8 cellular contexts compared by ENCODE assay signal in the genomic region with DNA sequence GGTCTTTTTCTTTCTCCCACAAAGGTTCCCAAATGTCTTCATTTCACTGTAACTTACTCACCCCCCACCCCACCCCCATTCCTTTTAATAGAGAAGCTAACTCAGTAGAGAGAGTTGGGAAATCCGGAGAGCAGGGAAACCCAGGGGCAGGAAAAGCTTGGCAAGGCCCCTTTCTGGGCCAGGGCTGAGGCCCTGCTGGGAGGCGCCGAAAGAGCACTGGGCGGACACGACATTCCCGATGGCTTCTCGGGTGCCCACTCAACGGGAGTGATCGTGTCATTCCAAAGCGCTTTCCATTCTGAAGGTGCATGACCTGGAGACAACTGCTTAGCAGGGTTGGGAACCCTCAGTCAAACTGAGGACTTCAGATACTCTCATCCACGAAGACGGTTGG. TPM values are rescaled to one million over a fixed set of nuclear protein-coding genes. Genes with fewer than 3 reads are reported as not detected.
DNase-seq lines count a peak whose midpoint lies in the region; ATAC-seq and TF ChIP-seq lines count a peak whose summit lies in the region.

No MANE protein-coding gene starts in this region.

- H3K36me3 Mint-ChIP-seq in T-helper 17 cell (ENCODE audit: low read depth): peaks cover 2% of the 10 kb centered on the region
- H3K36me3 Mint-ChIP-seq in glutamatergic neuron (ENCODE audit: unreplicated experiment): no peaks in the 10 kb centered on the region

- ATAC-seq in SK-N-SH treated with all-trans-retinoic acid at 6 μM for 48 hours (no peak), T-helper 17 cell (no peak)
- ATAC-seq in stimulated activated naive CD8-positive, alpha-beta T cell treated with anti-CD3 and anti-CD28 coated beads, Interleukin-15, amount 100 ng/mL, for 72 hours: no peak

- POLR2A ChIA-PET in SK-N-SH (lab: Yijun Ruan, JAX): interaction anchor here (0.8 to 4.6 kb wide), 8 partner anchors 8 to 114 kb away, joined by 3 to 80 read pairs (median 14); a partner anchor contains a TSS

- TF ChIP-seq RAD21 in SK-N-SH (IDR thresholded peaks at IDR 0.05; ENCODE audit: low read length): no peak

- no peak for TF ChIP-seq EP300 in SK-N-SH (IDR thresholded peaks at IDR 0.05; ENCODE audit: borderline replicate concordance in 1 of 2, low read depth in 1 of 2, low read length in 1 of 2)

- H3K27me3 Mint-ChIP-seq in T-helper 17 cell: no peaks in the 10 kb centered on the region
- peaks cover 16% of the 10 kb centered on the region for H3K27me3 Mint-ChIP-seq in glutamatergic neuron (ENCODE audit: unreplicated experiment)
- no peaks in the 10 kb centered on the region for H3K27me3 Mint-ChIP-seq in stimulated activated naive CD8-positive, alpha-beta T cell treated with anti-CD3 and anti-CD28 coated beads, Interleukin-15, amount 100 ng/mL, for 72 hours

- peak overlapping the region; percentile 97 for H3K4me2 ChIP-seq in SK-N-SH

- peaks cover 0 to 34% of the 10 kb centered on the region in 2 experiments; a peak in 1 of 4 replicates for H3K4me1 ChIP-seq in SK-N-SH (ENCODE audit: control insufficient read depth in 1 of 2, insufficient read depth in 2 of 2, low read depth in 1 of 2, low read length in 1 of 2)

- H3K4me1 Mint-ChIP-seq in T-helper 17 cell: peaks cover 26% of the 10 kb centered on the region
- peaks cover 8% of the 10 kb centered on the region for H3K4me1 Mint-ChIP-seq in glutamatergic neuron (ENCODE audit: low read depth, unreplicated experiment)
- peaks cover 55% of the 10 kb centered on the region for H3K4me1 Mint-ChIP-seq in stimulated activated naive CD8-positive, alpha-beta T cell treated with anti-CD3 and anti-CD28 coated beads, Interleukin-15, amount 100 ng/mL, for 72 hours

- CTCF ChIA-PET in SK-N-SH (lab: Yijun Ruan, JAX): interaction anchor here (1.6 to 14.2 kb wide), 3 partner anchors 9 to 31 kb away, joined by 8 to 114 read pairs (median 39); a partner anchor contains a TSS

- TF ChIP-seq CTCF in SK-N-SH (IDR thresholded peaks at IDR 0.05): no peak
- no peak for TF ChIP-seq CTCF in glutamatergic neuron (IDR thresholded peaks at IDR 0.05; ENCODE audit: partially characterized antibody, unreplicated experiment)

- H3K4me3 Mint-ChIP-seq in T-helper 17 cell (peak overlapping the region; percentile 96), glutamatergic neuron (ENCODE audit: unreplicated experiment) (peak overlapping the region; percentile 83)
- H3K4me3 Mint-ChIP-seq in stimulated activated naive CD8-positive, alpha-beta T cell treated with anti-CD3 and anti-CD28 coated beads, Interleukin-15, amount 100 ng/mL, for 72 hours: peak overlapping the region; percentile 98

- H3K27ac Mint-ChIP-seq in T-helper 17 cell (peak overlapping the region; percentile 93), glutamatergic neuron (ENCODE audit: unreplicated experiment) (peak overlapping the region; percentile 28)
- H3K27ac Mint-ChIP-seq in stimulated activated naive CD8-positive, alpha-beta T cell treated with anti-CD3 and anti-CD28 coated beads, Interleukin-15, amount 100 ng/mL, for 72 hours: peak overlapping the region; percentile 95 to 100

- H3K4me3 ChIP-seq in SK-N-SH (ENCODE audit: low read depth in 2 of 2, low read length in 1 of 2): peak overlapping the region; percentile 87 to 94

- H3K36me3 ChIP-seq in SK-N-SH (replicated peaks in 1 of 2; ENCODE audit: control insufficient read depth in 1 of 2, insufficient read depth in 2 of 2, low read length in 1 of 2): peaks cover 27 to 33% of the 10 kb centered on the region in 2 experiments

- peak overlapping the region; percentile 99 for H3K9ac ChIP-seq in SK-N-SH

- no peak overlapping the region for H2AFZ ChIP-seq in SK-N-SH (ENCODE audit: low read depth)

- H4K20me1 ChIP-seq in SK-N-SH (ENCODE audit: insufficient read depth): 0 out of 2 replicates have a peak, but pooled peaks cover 5% of the 10 kb centered on the region

- H3K79me2 ChIP-seq in SK-N-SH (ENCODE audit: insufficient read depth): peaks cover 63% of the 10 kb centered on the region

- H3K9me2 ChIP-seq in SK-N-SH: no peaks in the 10 kb centered on the region

- peaks cover 13% of the 10 kb centered on the region for H3K9me3 Mint-ChIP-seq in glutamatergic neuron (ENCODE audit: unreplicated experiment)
- H3K9me3 Mint-ChIP-seq in stimulated activated naive CD8-positive, alpha-beta T cell treated with anti-CD3 and anti-CD28 coated beads, Interleukin-15, amount 100 ng/mL, for 72 hours: no peaks in the 10 kb centered on the region

- peak overlapping the region; percentile 90 to 99 for H3K27ac ChIP-seq in SK-N-SH (ENCODE audit: low read depth in 2 of 2, low read length in 1 of 2)

- peaks cover 45% of the 10 kb centered on the region for H3F3A ChIP-seq in SK-N-SH (replicated peaks; ENCODE audit: insufficient read depth)

- H3K27me3 ChIP-seq in SK-N-SH (ENCODE audit: insufficient read depth): no peaks in the 10 kb centered on the region

- 35% methylated on average over 9 of the region's 12 CpGs for WGBS in SK-N-SH (ENCODE audit: low lambda C conversion rate)

- H3K9me3 ChIP-seq in SK-N-SH (no peaks in the 10 kb centered on the region), T-helper 17 cell (ENCODE audit: control insufficient read depth, low read length, poor library complexity, severe bottlenecking) (no peaks in the 10 kb centered on the region)

- no peak for DNase-seq in SK-N-SH
- DNase-seq in T-helper 17 cell: no peak
- DNase-seq in glutamatergic neuron: no peak
- DNase-seq in stimulated activated naive CD8-positive, alpha-beta T cell treated with anti-CD3 and anti-CD28 coated beads, Interleukin-15, amount 100 ng/mL, for 72 hours: no peak
- DNase-seq in middle frontal gyrus (ENCODE audit: extremely low spot score, low spot score): no peak
- no peak for DNase-seq in NCI-H510A treated with DMSO at 0.1 percent for 48 hours (lab: John Stamatoyannopoulos, UW)
- DNase-seq in ureter (ENCODE audit: low spot score): no peak

TF ChIP-seq in SK-N-SH, 30 proteins besides CTCF, POLR2A, EP300 and RAD21:
- TF ChIP-seq JUND (IDR thresholded peaks at IDR 0.05) (no peak), YY1 (IDR thresholded peaks at IDR 0.05; ENCODE audit: low read depth) (no peak)

TF ChIP-seq in SK-N-SH treated with all-trans-retinoic acid at 6 μM for 48 hours, 23 proteins besides CTCF, POLR2A, EP300 and RAD21 (continues in another document):
- TF ChIP-seq ARNTL (CRISPR knock-in tag; IDR thresholded peaks at IDR 0.05; ENCODE audit: borderline replicate concordance, low read depth) (no peak), BACH2 (CRISPR knock-in tag; IDR thresholded peaks at IDR 0.05; ENCODE audit: borderline replicate concordance) (no peak), PPARA (CRISPR knock-in tag; IDR thresholded peaks at IDR 0.05; ENCODE audit: borderline replicate concordance) (no peak), ZNF8 (CRISPR knock-in tag; IDR thresholded peaks at IDR 0.05) (no peak), ISL1 (CRISPR knock-in tag; IDR thresholded peaks at IDR 0.05) (no peak), CSDC2 (CRISPR knock-in tag; IDR thresholded peaks at IDR 0.05) (no peak), GLIS3 (CRISPR knock-in tag; IDR thresholded peaks at IDR 0.05) (no peak), ZFP30 (CRISPR knock-in tag; IDR thresholded peaks at IDR 0.05) (no peak)
- TF ChIP-seq, protein P1, sequence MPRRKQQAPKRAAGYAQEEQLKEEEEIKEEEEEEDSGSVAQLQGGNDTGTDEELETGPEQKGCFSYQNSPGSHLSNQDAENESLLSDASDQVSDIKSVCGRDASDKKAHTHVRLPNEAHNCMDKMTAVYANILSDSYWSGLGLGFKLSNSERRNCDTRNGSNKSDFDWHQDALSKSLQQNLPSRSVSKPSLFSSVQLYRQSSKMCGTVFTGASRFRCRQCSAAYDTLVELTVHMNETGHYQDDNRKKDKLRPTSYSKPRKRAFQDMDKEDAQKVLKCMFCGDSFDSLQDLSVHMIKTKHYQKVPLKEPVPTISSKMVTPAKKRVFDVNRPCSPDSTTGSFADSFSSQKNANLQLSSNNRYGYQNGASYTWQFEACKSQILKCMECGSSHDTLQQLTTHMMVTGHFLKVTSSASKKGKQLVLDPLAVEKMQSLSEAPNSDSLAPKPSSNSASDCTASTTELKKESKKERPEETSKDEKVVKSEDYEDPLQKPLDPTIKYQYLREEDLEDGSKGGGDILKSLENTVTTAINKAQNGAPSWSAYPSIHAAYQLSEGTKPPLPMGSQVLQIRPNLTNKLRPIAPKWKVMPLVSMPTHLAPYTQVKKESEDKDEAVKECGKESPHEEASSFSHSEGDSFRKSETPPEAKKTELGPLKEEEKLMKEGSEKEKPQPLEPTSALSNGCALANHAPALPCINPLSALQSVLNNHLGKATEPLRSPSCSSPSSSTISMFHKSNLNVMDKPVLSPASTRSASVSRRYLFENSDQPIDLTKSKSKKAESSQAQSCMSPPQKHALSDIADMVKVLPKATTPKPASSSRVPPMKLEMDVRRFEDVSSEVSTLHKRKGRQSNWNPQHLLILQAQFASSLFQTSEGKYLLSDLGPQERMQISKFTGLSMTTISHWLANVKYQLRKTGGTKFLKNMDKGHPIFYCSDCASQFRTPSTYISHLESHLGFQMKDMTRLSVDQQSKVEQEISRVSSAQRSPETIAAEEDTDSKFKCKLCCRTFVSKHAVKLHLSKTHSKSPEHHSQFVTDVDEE (CRISPR knock-in tag; IDR thresholded peaks at IDR 0.05): no peak

RNA-seq across cellular contexts. Expression of a gene that starts 1.6 kb away (rescaled TPM):
- 82.7 and 99.4 TPM in 2 replicates for polyA plus RNA-seq in SK-N-SH (2012; rRNA removed)
- 42.3 and 58.1 TPM in 2 replicates for polyA plus RNA-seq in SK-N-SH (2012; cell fraction: cytosol; rRNA removed)
- polyA plus RNA-seq in SK-N-SH (2012; cell fraction: nucleus; rRNA removed): 371 and 402 TPM in 2 replicates
- total RNA-seq in T-helper 17 cell (10 to 100 TPM; 21.2 to 27.4 TPM), glutamatergic neuron (ENCODE audit: unreplicated experiment) (26.3 TPM), ureter (37.0 TPM)

RNA-seq across cellular contexts. Expression of a gene that starts 2.0 kb away (rescaled TPM):
- 85.3 and 104 TPM in 2 replicates for polyA plus RNA-seq in SK-N-SH (2012; rRNA removed)
- polyA plus RNA-seq in SK-N-SH (2012; cell fraction: cytosol; rRNA removed): 48.3 and 76.9 TPM in 2 replicates
- 36.4 and 46.2 TPM in 2 replicates for polyA plus RNA-seq in SK-N-SH (2012; cell fraction: nucleus; rRNA removed)
- 10 to 100 TPM; 61.3 to 62.9 TPM for total RNA-seq in T-helper 17 cell
- 50.6 TPM for total RNA-seq in glutamatergic neuron (ENCODE audit: unreplicated experiment)
- total RNA-seq in ureter: 122 TPM

RNA-seq across cellular contexts. Expression of a gene that starts 9.3 kb away (rescaled TPM):
- polyA plus RNA-seq in SK-N-SH (2012; rRNA removed): 305 and 346 TPM in 2 replicates
- polyA plus RNA-seq in SK-N-SH (2012; cell fraction: cytosol; rRNA removed): 247 and 282 TPM in 2 replicates
- polyA plus RNA-seq in SK-N-SH (2012; cell fraction: nucleus; rRNA removed): 502 and 507 TPM in 2 replicates
- total RNA-seq in T-helper 17 cell: 100 to 1,000 TPM in 1 of 2 donors, 10 to 100 TPM in 1; 96.8 to 108 TPM
- 100 TPM for total RNA-seq in glutamatergic neuron (ENCODE audit: unreplicated experiment)
- 268 TPM for total RNA-seq in ureter

RNA-seq across cellular contexts. Expression of a gene that starts 12.7 kb away (rescaled TPM):
- 230 and 277 TPM in 2 replicates for polyA plus RNA-seq in SK-N-SH (2012; rRNA removed)
- 65.3 and 95.1 TPM in 2 replicates for polyA plus RNA-seq in SK-N-SH (2012; cell fraction: cytosol; rRNA removed)
- polyA plus RNA-seq in SK-N-SH (2012; cell fraction: nucleus; rRNA removed): 1,525 and 1,565 TPM in 2 replicates
- total RNA-seq in T-helper 17 cell (100 to 1,000 TPM; 181 to 202 TPM), glutamatergic neuron (ENCODE audit: unreplicated experiment) (236 TPM), ureter (210 TPM)

RNA-seq across cellular contexts. Expression of a gene that starts 29.9 kb away (rescaled TPM):
- polyA plus RNA-seq in SK-N-SH (2012; rRNA removed): 21.0 and 21.4 TPM in 2 replicates
- 7.5 and 11.8 TPM in 2 replicates for polyA plus RNA-seq in SK-N-SH (2012; cell fraction: cytosol; rRNA removed)
- 83.7 and 101 TPM in 2 replicates for polyA plus RNA-seq in SK-N-SH (2012; cell fraction: nucleus; rRNA removed)
- total RNA-seq in T-helper 17 cell (10 to 100 TPM; 37.8 to 43.2 TPM), glutamatergic neuron (ENCODE audit: unreplicated experiment) (18.4 TPM), ureter (47.2 TPM)

Comparison
In these comparisons a context has a peak if more than half of its experiments do, and no peak if none do; other contexts are left out.
1. H3K27ac Mint-ChIP-seq: peak in every context shown above with its lines; median percentile 98 in stimulated activated naive CD8-positive, alpha-beta T cell treated with anti-CD3 and anti-CD28 coated beads, Interleukin-15, amount 100 ng/mL, for 72 hours; 93 in T-helper 17 cell; 28 in glutamatergic neuron.